ENCODE assay signal across 22 cellular contexts in the genomic region with DNA sequence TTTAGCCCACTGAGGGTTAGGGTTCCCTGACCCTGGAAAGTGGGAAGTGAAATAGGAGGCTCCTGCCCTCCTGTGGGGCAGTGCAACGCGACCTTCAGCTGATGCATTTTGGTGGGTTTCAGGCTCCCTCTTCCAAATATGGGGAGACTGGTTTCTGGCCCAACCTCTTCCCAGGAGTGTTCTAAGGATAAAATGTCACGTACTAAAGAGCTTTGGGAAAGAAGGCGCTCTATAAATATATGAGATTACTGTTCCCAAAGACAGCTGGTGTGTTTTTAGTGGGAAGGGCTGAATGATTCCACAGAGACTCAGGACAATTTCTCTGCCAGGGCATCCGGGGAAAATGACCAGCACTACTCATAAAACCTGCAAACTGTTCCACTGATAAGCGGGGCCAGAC.
"Had no signal": no experiment of that assay in that cellular context is flagged by ENCODE, and none has a peak within 500 bp of the region (broad histone marks: within the 10 kb centered on the region; RNA-seq: fewer than 3 reads in every experiment).

No MANE protein-coding gene starts in this region.

- H3K4me3 ChIP-seq: tibial nerve had no signal

- H3K4me3 Mint-ChIP-seq: activated CD4-positive, alpha-beta memory T cell treated with anti-CD3 and anti-CD28 coated beads, Interleukin-2, amount 10 ng/mL, durations not matched to agents 7 days and 5 days; activated CD4-positive, alpha-beta T cell treated with anti-CD3 and anti-CD28 coated beads, Interleukin-2, amount 10 ng/mL, durations not matched to agents 24 days and 14 days; activated naive CD4-positive, alpha-beta T cell treated with anti-CD3 and anti-CD28 coated beads, Interleukin-2, amount 10 ng/mL, durations not matched to agents 7 days and 5 days; activated T-cell treated with anti-CD3 and anti-CD28 coated beads, Interleukin-2, amount 50 U/mL, for 72 hours; endodermal cell; mesothelial cell of epicardium; stimulated activated naive CD8-positive, alpha-beta T cell treated with anti-CD3 and anti-CD28 coated beads, Interleukin-15, Interleukin-2, amounts not matched to agents 100 ng/mL and 50 ng/mL, for 24 hours had no signal

- H3K4me1 Mint-ChIP-seq: mesothelial cell of epicardium had no signal

- H3K9me3 Mint-ChIP-seq: activated CD4-positive, alpha-beta memory T cell treated with anti-CD3 and anti-CD28 coated beads, Interleukin-2, amount 10 ng/mL, durations not matched to agents 7 days and 5 days; activated CD4-positive, alpha-beta T cell treated with anti-CD3 and anti-CD28 coated beads, Interleukin-2, amount 10 ng/mL, durations not matched to agents 24 days and 14 days; activated naive CD4-positive, alpha-beta T cell treated with anti-CD3 and anti-CD28 coated beads, Interleukin-2, amount 10 ng/mL, durations not matched to agents 7 days and 5 days; activated T-cell treated with anti-CD3 and anti-CD28 coated beads, Interleukin-2, amount 50 U/mL, for 72 hours; endodermal cell; mesothelial cell of epicardium; stimulated activated naive CD8-positive, alpha-beta T cell treated with anti-CD3 and anti-CD28 coated beads, Interleukin-15, Interleukin-2, amounts not matched to agents 100 ng/mL and 50 ng/mL, for 24 hours had no signal

- H3K27ac ChIP-seq: epithelial cell of prostate, VCaP had no signal

- H3K27me3 ChIP-seq: tibial nerve had no signal

- H3K27ac Mint-ChIP-seq: activated CD4-positive, alpha-beta memory T cell treated with anti-CD3 and anti-CD28 coated beads, Interleukin-2, amount 10 ng/mL, durations not matched to agents 7 days and 5 days; activated CD4-positive, alpha-beta T cell treated with anti-CD3 and anti-CD28 coated beads, Interleukin-2, amount 10 ng/mL, durations not matched to agents 24 days and 14 days; activated naive CD4-positive, alpha-beta T cell treated with anti-CD3 and anti-CD28 coated beads, Interleukin-2, amount 10 ng/mL, durations not matched to agents 7 days and 5 days; activated T-cell treated with anti-CD3 and anti-CD28 coated beads, Interleukin-2, amount 50 U/mL, for 72 hours; endodermal cell; mesothelial cell of epicardium; stimulated activated naive CD8-positive, alpha-beta T cell treated with anti-CD3 and anti-CD28 coated beads, Interleukin-15, Interleukin-2, amounts not matched to agents 100 ng/mL and 50 ng/mL, for 24 hours had no signal

- H3K9me3 ChIP-seq: tibial nerve had no signal

- H3K27me3 Mint-ChIP-seq: activated CD4-positive, alpha-beta memory T cell treated with anti-CD3 and anti-CD28 coated beads, Interleukin-2, amount 10 ng/mL, durations not matched to agents 7 days and 5 days; activated CD4-positive, alpha-beta T cell treated with anti-CD3 and anti-CD28 coated beads, Interleukin-2, amount 10 ng/mL, durations not matched to agents 24 days and 14 days; activated naive CD4-positive, alpha-beta T cell treated with anti-CD3 and anti-CD28 coated beads, Interleukin-2, amount 10 ng/mL, durations not matched to agents 7 days and 5 days; stimulated activated naive CD8-positive, alpha-beta T cell treated with anti-CD3 and anti-CD28 coated beads, Interleukin-15, Interleukin-2, amounts not matched to agents 100 ng/mL and 50 ng/mL, for 24 hours had no signal

- ATAC-seq: activated CD4-positive, CD25-positive, alpha-beta regulatory T cell treated with anti-CD3 and anti-CD28 coated beads, Interleukin-2, amount 50 U/mL, for 24 hours; activated T-cell treated with anti-CD3 and anti-CD28 coated beads, Interleukin-2, amount 50 U/mL, for 72 hours; left lobe of liver had no signal

- FAIRE-seq: bronchial epithelial cell, kidney had no signal

- DNase-seq: activated CD4-positive, alpha-beta memory T cell treated with anti-CD3 and anti-CD28 coated beads, Interleukin-2, amount 10 ng/mL, durations not matched to agents 7 days and 5 days; activated CD4-positive, alpha-beta T cell treated with anti-CD3 and anti-CD28 coated beads, Interleukin-2, amount 10 ng/mL, durations not matched to agents 24 days and 14 days; activated effector memory CD4-positive, alpha-beta T cell treated with anti-CD3 and anti-CD28 coated beads, Interleukin-2, amount 50 U/mL, for 16 hours; activated naive CD4-positive, alpha-beta T cell treated with anti-CD3 and anti-CD28 coated beads, Interleukin-2, amount 10 ng/mL, durations not matched to agents 7 days and 5 days; activated T-cell treated with anti-CD3 and anti-CD28 coated beads, Interleukin-2, amount 50 U/mL, for 72 hours; amygdala; cerebellar nuclear complex; cortex of kidney; endodermal cell; kidney; occipital lobe; stimulated activated CD4-positive, alpha-beta T cell treated with anti-CD3 and anti-CD28 coated beads, Interleukin-12 subunit alpha, Interleukin-12 subunit beta, amount 100 ng/mL, for 4 hours; stimulated activated CD4-positive, alpha-beta T cell treated with anti-CD3 and anti-CD28 coated beads, Interleukin-4, amount 100 ng/mL, for 4 hours; SW 1271 had no signal
